In genomic region chr14:104689620-104690265, GRCh38 we compare ENCODE assay signal across 7 cellular contexts. TPM values are rescaled to one million over a fixed set of nuclear protein-coding genes. Genes with fewer than 3 reads are reported as not detected.
DNase-seq lines count a peak whose midpoint lies in the region; ATAC-seq, FAIRE-seq and TF ChIP-seq lines count a peak whose summit lies in the region.

No MANE protein-coding gene starts in this region.

- peaks cover 52 to 83% (median 71%) of the 10 kb centered on the region in 3 donors for H3K4me1 ChIP-seq in esophagus squamous epithelium
- H3K4me1 ChIP-seq in pancreas: peaks cover 10 to 20% (median 11%) of the 10 kb centered on the region in 3 donors

- H3K27ac Mint-ChIP-seq in T-cell: peak overlapping the region; percentile 15 to 91

- no peaks in the 10 kb centered on the region for H3K9me3 Mint-ChIP-seq in T-cell

- peak overlapping the region; percentile 72 to 99 (median 92) for H3K4me3 ChIP-seq in esophagus squamous epithelium
- H3K4me3 ChIP-seq in pancreas: peak overlapping the region; percentile 67 to 97 (median 87)

- POLR2A ChIA-PET in T-cell (lab: Charles Lee): no interaction called here

- FAIRE-seq in pancreas (lab: Jason Lieb, UNC): no peak

- peak in 1 of 4 donors; percentile 38 for TF ChIP-seq POLR2A in esophagus squamous epithelium (IDR thresholded peaks at IDR 0.05)

- 1% methylated on average over 17 of the region's 69 CpGs; no CpG with 5 or more reads in 1 of the 2 donors for WGBS in esophagus squamous epithelium, 2 donors
- 1 to 2% methylated on average over 37 to 69 of the region's 69 CpGs for WGBS in pancreas, 2 donors

- H3K4me1 Mint-ChIP-seq in T-cell: peaks cover 57 to 75% (median 57%) of the 10 kb centered on the region in 3 donors

- H3K36me3 Mint-ChIP-seq in T-cell: no peaks in the 10 kb centered on the region

- ATAC-seq in GM19463 (IDR thresholded peaks at IDR 0.05; ENCODE audit: unreplicated experiment) (peak; percentile 23), T-cell (replicated peaks in 1 of 4) (peak; percentile 7 to 47 (median 40)), pancreas (peak in 1 of 4 donors; percentile 17), HG03095 (IDR thresholded peaks at IDR 0.05; ENCODE audit: unreplicated experiment) (no peak)

- intact Hi-C loops in esophagus squamous epithelium (cut with DNase I) (no loop called here), pancreas (cut with DNase I) (no loop called here)

- H3K4me3 Mint-ChIP-seq in T-cell: peak overlapping the region; percentile 76 to 81 (median 77)

- H3K27me3 ChIP-seq in esophagus squamous epithelium: no peaks in the 10 kb centered on the region
- no peaks in the 10 kb centered on the region for H3K27me3 ChIP-seq in pancreas

- TF ChIP-seq CTCF in esophagus squamous epithelium (IDR thresholded peaks at IDR 0.05) (peak in 1 of 6 experiments; percentile 13), pancreas (IDR thresholded peaks at IDR 0.05) (no peak)

- CTCF ChIA-PET in T-cell (lab: Charles Lee): no interaction called here

- H3K27ac ChIP-seq in esophagus squamous epithelium: peak overlapping the region; percentile 86 to 90 (median 87)
- peak overlapping the region; percentile 78 to 89 (median 83) for H3K27ac ChIP-seq in pancreas

- H3K9me3 ChIP-seq in esophagus squamous epithelium (no peaks in the 10 kb centered on the region), pancreas (no peaks in the 10 kb centered on the region)

- H3K27me3 Mint-ChIP-seq in T-cell: no peaks in the 10 kb centered on the region

- H3K36me3 ChIP-seq in esophagus squamous epithelium: no peaks in the 10 kb centered on the region
- no peaks in the 10 kb centered on the region for H3K36me3 ChIP-seq in pancreas

- no peak for DNase-seq in T-cell
- DNase-seq in esophagus squamous epithelium (lab: John Stamatoyannopoulos, UW): no peak
- peak in 1 of 6 donors; percentile 79 for DNase-seq in pancreas
- DNase-seq in NCI-H1694 treated with DMSO at 0.1 percent for 48 hours (lab: John Stamatoyannopoulos, UW): no peak
- no peak for DNase-seq in NCI-H2107 treated with DMSO at 0.1 percent for 48 hours (lab: John Stamatoyannopoulos, UW; ENCODE audit: unreplicated experiment)

RNA-seq across cellular contexts. Expression of gene INF2, which starts 0.3 kb away (rescaled TPM):
- 100 to 1,000 TPM in 2 of 5 donors, 10 to 100 TPM in 3; 72.7 to 128 (median 83.7) TPM for total RNA-seq in T-cell
- total RNA-seq in esophagus squamous epithelium: 10 to 100 TPM; 36.7 to 43.6 (median 37.8) TPM
- total RNA-seq in pancreas: 10 to 100 TPM; 20.4 to 41.1 (median 23.0) TPM
- polyA plus RNA-seq in pancreas: 10 to 100 TPM; 79.5 to 80.8 TPM

RNA-seq across cellular contexts. Expression of gene ADSS1, which starts 34.3 kb away (rescaled TPM):
- 1 to 10 TPM; 2.4 to 5.7 (median 3.5) TPM for total RNA-seq in T-cell
- 10 to 100 TPM in 2 of 4 donors, 1 to 10 TPM in 2; 3.4 to 11.4 (median 8.4) TPM for total RNA-seq in esophagus squamous epithelium
- total RNA-seq in pancreas: 1 to 10 TPM; 3.5 to 6.4 (median 5.0) TPM
- polyA plus RNA-seq in pancreas: 1 to 10 TPM; 6.7 to 6.8 TPM
